9 cellular contexts compared by ENCODE assay signal in genomic region chr1:27137022-27137542, GRCh38. TPM values are rescaled to one million over a fixed set of nuclear protein-coding genes. Genes with fewer than 3 reads are reported as not detected.
DNase-seq lines count a peak whose midpoint lies in the region; ATAC-seq and TF ChIP-seq lines count a peak whose summit lies in the region.
"Had no signal": no experiment of that assay in that cellular context is flagged by ENCODE, and none has a peak within 500 bp of the region (broad histone marks: within the 10 kb centered on the region; RNA-seq: fewer than 3 reads in every experiment).

No MANE protein-coding gene starts in this region.

- no peak overlapping the region for H3K4me2 ChIP-seq in mammary epithelial cell (ENCODE audit: insufficient read depth, low read depth, low read length)
- no peak overlapping the region for H3K4me2 ChIP-seq in neural progenitor cell

- dilution Hi-C loops in mammary epithelial cell (cut with HindIII; ENCODE audit: low sequenced_read_pairs), result no loop called here

- H3K36me3 Mint-ChIP-seq in MCF 10A (ENCODE audit: insufficient read depth, unreplicated experiment), result peaks cover 12% of the 10 kb centered on the region
- H3K36me3 Mint-ChIP-seq in neural progenitor cell, result peaks cover 2% of the 10 kb centered on the region

- no peaks in the 10 kb centered on the region for H4K20me1 ChIP-seq in mammary epithelial cell (ENCODE audit: insufficient read depth, low read length)
- H4K20me1 ChIP-seq in neural progenitor cell (ENCODE audit: low read depth), result peaks cover 33% of the 10 kb centered on the region

- TF ChIP-seq EP300 in tibial nerve (IDR thresholded peaks at IDR 0.05), result no peak

- BruUV-seq in MCF 10A (replicated peaks; lab: Mats Ljungman, UMichigan) (no TSS peak), mammary epithelial cell (replicated peaks; lab: Mats Ljungman, UMichigan) (no TSS peak)

- intact Hi-C loops in MCF 10A (cut with micrococcal nuclease), result no loop called here
- intact Hi-C loops in mammary epithelial cell (cut with micrococcal nuclease), result no loop called here

- in situ Hi-C loops in mammary epithelial cell (cut with MboI; ENCODE audit: low sequenced_read_pairs in 2 of 2), result no loop called here

- H3K4me1 ChIP-seq in mammary epithelial cell (ENCODE audit: insufficient read depth, low read length) (peaks cover 43% of the 10 kb centered on the region), neural progenitor cell (peaks cover 8% of the 10 kb centered on the region), tibial nerve (peaks cover 0 to 38% (median 19%) of the 10 kb centered on the region in 4 donors)

- no peak for ATAC-seq in GM18520 (IDR thresholded peaks at IDR 0.05; ENCODE audit: unreplicated experiment)
- ATAC-seq in GM18867 (IDR thresholded peaks at IDR 0.05; ENCODE audit: unreplicated experiment), result no peak

- no peak for TF ChIP-seq POLR2A in tibial nerve (IDR thresholded peaks at IDR 0.05)

- H3K27me3 ChIP-seq in mammary epithelial cell (ENCODE audit: insufficient read depth, low read length) (no peaks in the 10 kb centered on the region), neural progenitor cell (no peaks in the 10 kb centered on the region), tibial nerve (no peaks in the 10 kb centered on the region)

- H3K79me2 ChIP-seq in mammary epithelial cell (ENCODE audit: insufficient read depth, low read length), result peaks cover 96% of the 10 kb centered on the region
- peaks cover 7% of the 10 kb centered on the region for H3K79me2 ChIP-seq in neural progenitor cell (ENCODE audit: low read depth)

- TF ChIP-seq CTCF in MCF 10A (IDR thresholded peaks at IDR 0.05; ENCODE audit: unreplicated experiment) (no peak), mammary epithelial cell (conservative IDR thresholded peaks at IDR 0.05 in 1 of 2, IDR thresholded peaks at IDR 0.05 in 1 of 2; ENCODE audit: extremely low read depth in 1 of 2, insufficient read depth in 1 of 2, low read depth in 1 of 2, low read length in 2 of 2) (no peak), choroid plexus epithelial cell (conservative IDR thresholded peaks at IDR 0.05; ENCODE audit: low read depth, low read length) (no peak), neural progenitor cell (IDR thresholded peaks at IDR 0.05) (no peak), tibial nerve (IDR thresholded peaks at IDR 0.05) (no peak)

- H3K36me3 ChIP-seq in mammary epithelial cell (ENCODE audit: insufficient read depth, low read length) (no peaks in the 10 kb centered on the region), neural progenitor cell (no peaks in the 10 kb centered on the region), tibial nerve (no peaks in the 10 kb centered on the region)
- H3K36me3 ChIP-seq: thoracic aorta had no signal

- WGBS in mammary epithelial cell (ENCODE audit: low coverage, missing lambda C conversion rate), result 72% methylated on average over 10 of the region's 11 CpGs
- 51 to 62% methylated on average over 10 to 11 of the region's 11 CpGs for WGBS in tibial nerve, 2 donors

- H3K4me1 Mint-ChIP-seq in MCF 10A (ENCODE audit: insufficient read depth, unreplicated experiment), result peaks cover 44% of the 10 kb centered on the region
- H3K4me1 Mint-ChIP-seq in neural progenitor cell, result peaks cover 30% of the 10 kb centered on the region

- no peak overlapping the region for H3K27ac ChIP-seq in mammary epithelial cell (ENCODE audit: insufficient read depth, low read depth, low read length)
- no peak overlapping the region for H3K27ac ChIP-seq in neural progenitor cell
- peak overlapping the region in 3 of 4 donors; percentile 4 to 77 (median 66) for H3K27ac ChIP-seq in tibial nerve

- H3K9ac ChIP-seq in mammary epithelial cell (ENCODE audit: insufficient read depth, low read length), result no peak overlapping the region
- H3K9ac ChIP-seq in neural progenitor cell, result no peak overlapping the region

- H3K27me3 Mint-ChIP-seq in MCF 10A (ENCODE audit: insufficient read depth, unreplicated experiment) (no peaks in the 10 kb centered on the region), neural progenitor cell (ENCODE audit: insufficient read depth, low read depth) (no peaks in the 10 kb centered on the region)

- no peak overlapping the region for H2AFZ ChIP-seq in mammary epithelial cell (ENCODE audit: low read depth, low read length)
- H2AFZ ChIP-seq in neural progenitor cell (replicated peaks), result no peak overlapping the region

- DNase-seq in MCF 10A (ENCODE audit: unreplicated experiment) (no peak), mammary epithelial cell (no peak), choroid plexus epithelial cell (ENCODE audit: low read depth) (peak; percentile 24), neural progenitor cell (ENCODE audit: low spot score) (no peak), tibial nerve (ENCODE audit: low spot score in 2 of 2) (peak; percentile 45 to 51)
- DNase-seq in activated CD4-positive, CD25-positive, alpha-beta regulatory T cell treated with anti-CD3 and anti-CD28 coated beads, Interleukin-2, amount 50 U/mL, for 16 hours (ENCODE audit: low read depth, low spot score), result peak; percentile 62

- no peak overlapping the region for H3K4me3 ChIP-seq in mammary epithelial cell (replicated peaks in 1 of 3; ENCODE audit: insufficient read depth in 1 of 3, low read depth in 2 of 3, low read length in 3 of 3)
- H3K4me3 ChIP-seq in choroid plexus epithelial cell (ENCODE audit: low read depth, low read length), result no peak overlapping the region
- no peak overlapping the region for H3K4me3 ChIP-seq in neural progenitor cell
- no peak overlapping the region for H3K4me3 ChIP-seq in tibial nerve
- H3K4me3 ChIP-seq: thoracic aorta had no signal

- no peaks in the 10 kb centered on the region for H3F3A ChIP-seq in neural progenitor cell (ENCODE audit: low read depth)

- POLR2A ChIA-PET in MCF 10A (lab: Yijun Ruan, JAX), result interaction anchor here (0.7 to 1.4 kb wide), 2 partner anchors 16 to 18 kb away, joined by 3 to 6 read pairs; partner anchors contain the start of gene SLC9A1

- H3K4me3 Mint-ChIP-seq in MCF 10A (ENCODE audit: unreplicated experiment), result no peak overlapping the region
- no peak overlapping the region for H3K4me3 Mint-ChIP-seq in neural progenitor cell

- no peaks in the 10 kb centered on the region for H3K9me3 Mint-ChIP-seq in MCF 10A (ENCODE audit: unreplicated experiment)
- no peaks in the 10 kb centered on the region for H3K9me3 Mint-ChIP-seq in neural progenitor cell

- H3K27ac Mint-ChIP-seq in MCF 10A (ENCODE audit: low read depth, unreplicated experiment) (peak overlapping the region; percentile 74), neural progenitor cell (peak overlapping the region; percentile 48)

- CTCF ChIA-PET in MCF 10A (lab: Yijun Ruan, JAX), result interaction anchor here (0.6 to 1.1 kb wide), 3 partner anchors 29 to 61 kb away, joined by 3 read pairs; no protein-coding TSS in a partner anchor
- CTCF ChIA-PET in mammary epithelial cell (lab: Charles Lee; ENCODE audit: low non-redundant PET), result no interaction called here

- no peaks in the 10 kb centered on the region for H3K9me3 ChIP-seq in mammary epithelial cell (replicated peaks; ENCODE audit: insufficient read depth, low read length)
- no peaks in the 10 kb centered on the region for H3K9me3 ChIP-seq in neural progenitor cell (ENCODE audit: low read depth)
- H3K9me3 ChIP-seq in tibial nerve, result no peaks in the 10 kb centered on the region
- H3K9me3 ChIP-seq: thoracic aorta had no signal

RNA-seq across cellular contexts. Expression of gene SLC9A1, which starts 17.8 kb away (rescaled TPM):
- total RNA-seq in MCF 10A (2022), result 70.5 and 88.8 TPM in 2 replicates
- total RNA-seq in mammary epithelial cell, result 100 to 1,000 TPM in 1 of 2 donors, 1 to 10 TPM in 1; 9.5 to 124 TPM
- polyA plus RNA-seq in mammary epithelial cell, result 16.7 TPM
- 203 TPM for polyA minus RNA-seq in mammary epithelial cell
- 1.8 and 5.7 TPM in 2 replicates for total RNA-seq in neural progenitor cell (ENCODE audit: low replicate concordance)
- 10 to 100 TPM in 1 of 4 donors, 1 to 10 TPM in 3; 5.9 to 21.9 (median 7.8) TPM for total RNA-seq in tibial nerve

Comparison
In these comparisons a context has a peak if more than half of its experiments do, and no peak if none do; other contexts are left out.
1. DNase-seq: peak in activated CD4-positive, CD25-positive, alpha-beta regulatory T cell treated with anti-CD3 and anti-CD28 coated beads, Interleukin-2, amount 50 U/mL, for 16 hours (single experiment), choroid plexus epithelial cell (single experiment) and tibial nerve (2 of 2); none in MCF 10A (single experiment), mammary epithelial cell (single experiment) and neural progenitor cell (single experiment).
2. H3K27ac ChIP-seq: peak in tibial nerve (3 of 4); none in mammary epithelial cell (single experiment) and neural progenitor cell (single experiment).